Comparison of ENCODE assay signal across 1 cellular context in the genomic region with DNA sequence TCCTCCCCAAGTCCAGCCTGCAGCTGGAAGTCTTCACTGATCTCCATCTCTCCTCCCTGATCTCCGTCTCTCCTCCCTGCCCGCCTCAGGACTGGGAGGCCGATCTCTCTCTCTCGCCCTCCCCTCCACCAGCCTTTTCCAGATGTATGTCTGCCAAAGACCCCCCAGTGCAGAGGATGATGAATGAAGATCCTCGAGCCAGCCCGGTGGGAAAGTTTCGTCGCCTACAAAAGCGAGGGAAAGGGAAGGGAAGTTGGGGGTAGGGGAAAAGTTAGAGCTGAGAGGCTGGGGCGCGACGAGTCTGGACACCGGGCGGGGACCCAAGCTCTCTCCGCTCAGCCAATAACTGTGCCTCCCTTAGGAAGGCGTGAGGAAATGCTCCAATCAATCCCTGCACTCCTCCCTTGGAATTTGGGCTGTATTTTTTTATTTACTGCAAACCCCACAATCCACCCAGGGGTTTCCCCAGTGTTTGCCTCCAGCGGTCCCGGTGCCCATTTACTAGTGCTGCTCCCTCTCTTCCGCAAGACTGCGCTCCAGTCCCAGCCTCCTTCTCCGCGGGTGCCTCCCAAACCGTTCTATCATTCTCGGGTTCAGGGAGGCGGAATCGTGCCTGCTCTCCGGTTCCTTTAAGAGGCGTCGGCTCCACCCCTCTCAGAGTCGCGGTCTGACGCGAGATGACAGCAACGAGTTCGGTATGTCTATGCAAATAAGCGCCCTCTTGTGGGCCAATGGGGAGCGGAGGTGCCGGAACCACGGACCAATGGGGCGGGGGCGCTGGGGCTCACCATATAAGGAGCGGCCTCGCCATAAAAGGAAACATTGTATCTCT.
A peak's percentile ranks its signal among the peaks of the same experiment; 100 is the strongest.
TF ChIP-seq lines count a peak whose summit lies in the region.

A gene (plus strand): TSS at position 818 of the 832 bp plus-strand sequence. CDS start 388 bp downstream, outside the sequence.

TF ChIP-seq in HepG2, 621 proteins besides CTCF, POLR2A, EP300 and RAD21 (continued from another document and continues in another):
- TF ChIP-seq, protein P1, sequence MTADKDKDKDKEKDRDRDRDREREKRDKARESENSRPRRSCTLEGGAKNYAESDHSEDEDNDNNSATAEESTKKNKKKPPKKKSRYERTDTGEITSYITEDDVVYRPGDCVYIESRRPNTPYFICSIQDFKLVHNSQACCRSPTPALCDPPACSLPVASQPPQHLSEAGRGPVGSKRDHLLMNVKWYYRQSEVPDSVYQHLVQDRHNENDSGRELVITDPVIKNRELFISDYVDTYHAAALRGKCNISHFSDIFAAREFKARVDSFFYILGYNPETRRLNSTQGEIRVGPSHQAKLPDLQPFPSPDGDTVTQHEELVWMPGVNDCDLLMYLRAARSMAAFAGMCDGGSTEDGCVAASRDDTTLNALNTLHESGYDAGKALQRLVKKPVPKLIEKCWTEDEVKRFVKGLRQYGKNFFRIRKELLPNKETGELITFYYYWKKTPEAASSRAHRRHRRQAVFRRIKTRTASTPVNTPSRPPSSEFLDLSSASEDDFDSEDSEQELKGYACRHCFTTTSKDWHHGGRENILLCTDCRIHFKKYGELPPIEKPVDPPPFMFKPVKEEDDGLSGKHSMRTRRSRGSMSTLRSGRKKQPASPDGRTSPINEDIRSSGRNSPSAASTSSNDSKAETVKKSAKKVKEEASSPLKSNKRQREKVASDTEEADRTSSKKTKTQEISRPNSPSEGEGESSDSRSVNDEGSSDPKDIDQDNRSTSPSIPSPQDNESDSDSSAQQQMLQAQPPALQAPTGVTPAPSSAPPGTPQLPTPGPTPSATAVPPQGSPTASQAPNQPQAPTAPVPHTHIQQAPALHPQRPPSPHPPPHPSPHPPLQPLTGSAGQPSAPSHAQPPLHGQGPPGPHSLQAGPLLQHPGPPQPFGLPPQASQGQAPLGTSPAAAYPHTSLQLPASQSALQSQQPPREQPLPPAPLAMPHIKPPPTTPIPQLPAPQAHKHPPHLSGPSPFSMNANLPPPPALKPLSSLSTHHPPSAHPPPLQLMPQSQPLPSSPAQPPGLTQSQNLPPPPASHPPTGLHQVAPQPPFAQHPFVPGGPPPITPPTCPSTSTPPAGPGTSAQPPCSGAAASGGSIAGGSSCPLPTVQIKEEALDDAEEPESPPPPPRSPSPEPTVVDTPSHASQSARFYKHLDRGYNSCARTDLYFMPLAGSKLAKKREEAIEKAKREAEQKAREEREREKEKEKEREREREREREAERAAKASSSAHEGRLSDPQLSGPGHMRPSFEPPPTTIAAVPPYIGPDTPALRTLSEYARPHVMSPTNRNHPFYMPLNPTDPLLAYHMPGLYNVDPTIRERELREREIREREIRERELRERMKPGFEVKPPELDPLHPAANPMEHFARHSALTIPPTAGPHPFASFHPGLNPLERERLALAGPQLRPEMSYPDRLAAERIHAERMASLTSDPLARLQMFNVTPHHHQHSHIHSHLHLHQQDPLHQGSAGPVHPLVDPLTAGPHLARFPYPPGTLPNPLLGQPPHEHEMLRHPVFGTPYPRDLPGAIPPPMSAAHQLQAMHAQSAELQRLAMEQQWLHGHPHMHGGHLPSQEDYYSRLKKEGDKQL (CRISPR knock-in tag; IDR thresholded peaks at IDR 0.05; ENCODE audit: low read depth), result no peak
- TF ChIP-seq ATF1 (CRISPR knock-in tag; IDR thresholded peaks at IDR 0.05) (peak; percentile 70; the same call in 1 of the 2 replicates), ZNF441 (CRISPR knock-in tag; IDR thresholded peaks at IDR 0.05; ENCODE audit: borderline replicate concordance) (peak; percentile 97), ZNF567 (CRISPR knock-in tag; IDR thresholded peaks at IDR 0.05; ENCODE audit: borderline replicate concordance) (0 out of 2 replicates have a peak, but pooled peaks have one; percentile 87), NKX3-1 (CRISPR knock-in tag; IDR thresholded peaks at IDR 0.05) (0 out of 2 replicates have a peak, but pooled peaks have one; percentile 9), ZNF577 (CRISPR knock-in tag; IDR thresholded peaks at IDR 0.05; ENCODE audit: borderline replicate concordance, low read depth) (no peak), YY1 (IDR thresholded peaks at IDR 0.05; ENCODE audit: insufficient read depth, insufficient replicate concordance, low read depth, low read length) (no peak), DR1 (CRISPR knock-in tag; IDR thresholded peaks at IDR 0.05) (peak; percentile 75; the same call in 1 of the 2 replicates), SATB2 (CRISPR knock-in tag; IDR thresholded peaks at IDR 0.05) (0 out of 2 replicates have a peak, but pooled peaks have one; percentile 4), SNAPC2 (CRISPR knock-in tag; IDR thresholded peaks at IDR 0.05) (peak; percentile 79; the same call in 1 of the 2 replicates), CHD4 (IDR thresholded peaks at IDR 0.05; ENCODE audit: borderline replicate concordance, low read length) (peak; percentile 85; the same call in 1 of the 2 replicates), ZSCAN20 (CRISPR knock-in tag; IDR thresholded peaks at IDR 0.05; ENCODE audit: borderline replicate concordance) (no peak), MXD4 (CRISPR knock-in tag; IDR thresholded peaks at IDR 0.05) (0 out of 2 replicates have a peak, but pooled peaks have one; percentile 17), RBM39 (IDR thresholded peaks at IDR 0.05; ENCODE audit: low read depth, low read length, poor library complexity, severe bottlenecking) (peak; percentile 11), MEIS1 (CRISPR knock-in tag; IDR thresholded peaks at IDR 0.05; ENCODE audit: borderline replicate concordance) (peak; percentile 92), ZBTB21 (CRISPR knock-in tag; IDR thresholded peaks at IDR 0.05) (peak; percentile 51; the same call in 1 of the 2 replicates), RXRA (CRISPR knock-in tag; IDR thresholded peaks at IDR 0.05) (no peak), ZMYM4 (CRISPR knock-in tag; IDR thresholded peaks at IDR 0.05) (peak; percentile 96), NRL (CRISPR knock-in tag; IDR thresholded peaks at IDR 0.05; ENCODE audit: borderline replicate concordance) (peak; percentile 61; the same call in 1 of the 2 replicates), ZNF3 (CRISPR knock-in tag; IDR thresholded peaks at IDR 0.05) (0 out of 2 replicates have a peak, but pooled peaks have one; percentile 33), FOXJ3 (CRISPR knock-in tag; IDR thresholded peaks at IDR 0.05; ENCODE audit: borderline replicate concordance) (no peak), ZNF564 (CRISPR knock-in tag; IDR thresholded peaks at IDR 0.05) (0 out of 2 replicates have a peak, but pooled peaks have one; percentile 24), ZNF768 (CRISPR knock-in tag; IDR thresholded peaks at IDR 0.05) (no peak), SP1 (IDR thresholded peaks at IDR 0.05) (no peak), SP1 (CRISPR knock-in tag; IDR thresholded peaks at IDR 0.05) (peak; percentile 41; the same call in 1 of the 2 replicates), ARHGAP35 (CRISPR knock-in tag; IDR thresholded peaks at IDR 0.05; ENCODE audit: borderline replicate concordance) (0 out of 2 replicates have a peak, but pooled peaks have one; percentile 7), FOXA1 (IDR thresholded peaks at IDR 0.05) (no peak), FOXA1 (CRISPR knock-in tag; IDR thresholded peaks at IDR 0.05) (peak; percentile 62; the same call in 1 of the 2 replicates), MED8 (CRISPR knock-in tag; IDR thresholded peaks at IDR 0.05; ENCODE audit: insufficient replicate concordance) (peak; percentile 14), KDM5B (CRISPR knock-in tag; IDR thresholded peaks at IDR 0.05; ENCODE audit: borderline replicate concordance) (peak; percentile 72; the same call in 1 of the 2 replicates), REL (CRISPR knock-in tag; conservative IDR thresholded peaks at IDR 0.05) (peak; percentile 78), SP5 (CRISPR knock-in tag; IDR thresholded peaks at IDR 0.05; ENCODE audit: borderline replicate concordance, low read depth) (peak; percentile 66)
- TF ChIP-seq, protein P2, sequence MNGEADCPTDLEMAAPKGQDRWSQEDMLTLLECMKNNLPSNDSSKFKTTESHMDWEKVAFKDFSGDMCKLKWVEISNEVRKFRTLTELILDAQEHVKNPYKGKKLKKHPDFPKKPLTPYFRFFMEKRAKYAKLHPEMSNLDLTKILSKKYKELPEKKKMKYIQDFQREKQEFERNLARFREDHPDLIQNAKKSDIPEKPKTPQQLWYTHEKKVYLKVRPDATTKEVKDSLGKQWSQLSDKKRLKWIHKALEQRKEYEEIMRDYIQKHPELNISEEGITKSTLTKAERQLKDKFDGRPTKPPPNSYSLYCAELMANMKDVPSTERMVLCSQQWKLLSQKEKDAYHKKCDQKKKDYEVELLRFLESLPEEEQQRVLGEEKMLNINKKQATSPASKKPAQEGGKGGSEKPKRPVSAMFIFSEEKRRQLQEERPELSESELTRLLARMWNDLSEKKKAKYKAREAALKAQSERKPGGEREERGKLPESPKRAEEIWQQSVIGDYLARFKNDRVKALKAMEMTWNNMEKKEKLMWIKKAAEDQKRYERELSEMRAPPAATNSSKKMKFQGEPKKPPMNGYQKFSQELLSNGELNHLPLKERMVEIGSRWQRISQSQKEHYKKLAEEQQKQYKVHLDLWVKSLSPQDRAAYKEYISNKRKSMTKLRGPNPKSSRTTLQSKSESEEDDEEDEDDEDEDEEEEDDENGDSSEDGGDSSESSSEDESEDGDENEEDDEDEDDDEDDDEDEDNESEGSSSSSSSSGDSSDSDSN (CRISPR knock-in tag; IDR thresholded peaks at IDR 0.05), result peak; percentile 13; the same call in 1 of the 2 replicates
- TF ChIP-seq, protein P3, sequence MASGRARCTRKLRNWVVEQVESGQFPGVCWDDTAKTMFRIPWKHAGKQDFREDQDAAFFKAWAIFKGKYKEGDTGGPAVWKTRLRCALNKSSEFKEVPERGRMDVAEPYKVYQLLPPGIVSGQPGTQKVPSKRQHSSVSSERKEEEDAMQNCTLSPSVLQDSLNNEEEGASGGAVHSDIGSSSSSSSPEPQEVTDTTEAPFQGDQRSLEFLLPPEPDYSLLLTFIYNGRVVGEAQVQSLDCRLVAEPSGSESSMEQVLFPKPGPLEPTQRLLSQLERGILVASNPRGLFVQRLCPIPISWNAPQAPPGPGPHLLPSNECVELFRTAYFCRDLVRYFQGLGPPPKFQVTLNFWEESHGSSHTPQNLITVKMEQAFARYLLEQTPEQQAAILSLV (CRISPR knock-in tag; IDR thresholded peaks at IDR 0.05; ENCODE audit: borderline replicate concordance), result no peak
- TF ChIP-seq, protein P4, sequence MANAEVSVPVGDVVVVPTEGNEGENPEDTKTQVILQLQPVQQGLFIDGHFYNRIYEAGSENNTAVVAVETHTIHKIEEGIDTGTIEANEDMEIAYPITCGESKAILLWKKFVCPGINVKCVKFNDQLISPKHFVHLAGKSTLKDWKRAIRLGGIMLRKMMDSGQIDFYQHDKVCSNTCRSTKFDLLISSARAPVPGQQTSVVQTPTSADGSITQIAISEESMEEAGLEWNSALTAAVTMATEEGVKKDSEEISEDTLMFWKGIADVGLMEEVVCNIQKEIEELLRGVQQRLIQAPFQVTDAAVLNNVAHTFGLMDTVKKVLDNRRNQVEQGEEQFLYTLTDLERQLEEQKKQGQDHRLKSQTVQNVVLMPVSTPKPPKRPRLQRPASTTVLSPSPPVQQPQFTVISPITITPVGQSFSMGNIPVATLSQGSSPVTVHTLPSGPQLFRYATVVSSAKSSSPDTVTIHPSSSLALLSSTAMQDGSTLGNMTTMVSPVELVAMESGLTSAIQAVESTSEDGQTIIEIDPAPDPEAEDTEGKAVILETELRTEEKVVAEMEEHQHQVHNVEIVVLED (CRISPR knock-in tag; IDR thresholded peaks at IDR 0.05; ENCODE audit: borderline replicate concordance), result peak; percentile 56; the same call in 1 of the 2 replicates
- TF ChIP-seq, protein P5, sequence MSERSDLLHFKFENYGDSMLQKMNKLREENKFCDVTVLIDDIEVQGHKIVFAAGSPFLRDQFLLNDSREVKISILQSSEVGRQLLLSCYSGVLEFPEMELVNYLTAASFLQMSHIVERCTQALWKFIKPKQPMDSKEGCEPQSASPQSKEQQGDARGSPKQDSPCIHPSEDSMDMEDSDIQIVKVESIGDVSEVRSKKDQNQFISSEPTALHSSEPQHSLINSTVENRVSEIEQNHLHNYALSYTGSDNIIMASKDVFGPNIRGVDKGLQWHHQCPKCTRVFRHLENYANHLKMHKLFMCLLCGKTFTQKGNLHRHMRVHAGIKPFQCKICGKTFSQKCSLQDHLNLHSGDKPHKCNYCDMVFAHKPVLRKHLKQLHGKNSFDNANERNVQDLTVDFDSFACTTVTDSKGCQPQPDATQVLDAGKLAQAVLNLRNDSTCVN (CRISPR knock-in tag; IDR thresholded peaks at IDR 0.05; ENCODE audit: borderline replicate concordance), result no peak; the same call in 1 of the 2 replicates
- TF ChIP-seq, protein P6, sequence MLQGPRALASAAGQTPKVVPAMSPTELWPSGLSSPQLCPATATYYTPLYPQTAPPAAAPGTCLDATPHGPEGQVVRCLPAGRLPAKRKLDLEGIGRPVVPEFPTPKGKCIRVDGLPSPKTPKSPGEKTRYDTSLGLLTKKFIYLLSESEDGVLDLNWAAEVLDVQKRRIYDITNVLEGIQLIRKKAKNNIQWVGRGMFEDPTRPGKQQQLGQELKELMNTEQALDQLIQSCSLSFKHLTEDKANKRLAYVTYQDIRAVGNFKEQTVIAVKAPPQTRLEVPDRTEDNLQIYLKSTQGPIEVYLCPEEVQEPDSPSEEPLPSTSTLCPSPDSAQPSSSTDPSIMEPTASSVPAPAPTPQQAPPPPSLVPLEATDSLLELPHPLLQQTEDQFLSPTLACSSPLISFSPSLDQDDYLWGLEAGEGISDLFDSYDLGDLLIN (CRISPR knock-in tag; IDR thresholded peaks at IDR 0.05; ENCODE audit: borderline replicate concordance), result no peak
- TF ChIP-seq, protein P7, sequence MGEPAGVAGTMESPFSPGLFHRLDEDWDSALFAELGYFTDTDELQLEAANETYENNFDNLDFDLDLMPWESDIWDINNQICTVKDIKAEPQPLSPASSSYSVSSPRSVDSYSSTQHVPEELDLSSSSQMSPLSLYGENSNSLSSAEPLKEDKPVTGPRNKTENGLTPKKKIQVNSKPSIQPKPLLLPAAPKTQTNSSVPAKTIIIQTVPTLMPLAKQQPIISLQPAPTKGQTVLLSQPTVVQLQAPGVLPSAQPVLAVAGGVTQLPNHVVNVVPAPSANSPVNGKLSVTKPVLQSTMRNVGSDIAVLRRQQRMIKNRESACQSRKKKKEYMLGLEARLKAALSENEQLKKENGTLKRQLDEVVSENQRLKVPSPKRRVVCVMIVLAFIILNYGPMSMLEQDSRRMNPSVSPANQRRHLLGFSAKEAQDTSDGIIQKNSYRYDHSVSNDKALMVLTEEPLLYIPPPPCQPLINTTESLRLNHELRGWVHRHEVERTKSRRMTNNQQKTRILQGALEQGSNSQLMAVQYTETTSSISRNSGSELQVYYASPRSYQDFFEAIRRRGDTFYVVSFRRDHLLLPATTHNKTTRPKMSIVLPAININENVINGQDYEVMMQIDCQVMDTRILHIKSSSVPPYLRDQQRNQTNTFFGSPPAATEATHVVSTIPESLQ (CRISPR knock-in tag; conservative IDR thresholded peaks at IDR 0.05), result no peak
- TF ChIP-seq, protein P8, sequence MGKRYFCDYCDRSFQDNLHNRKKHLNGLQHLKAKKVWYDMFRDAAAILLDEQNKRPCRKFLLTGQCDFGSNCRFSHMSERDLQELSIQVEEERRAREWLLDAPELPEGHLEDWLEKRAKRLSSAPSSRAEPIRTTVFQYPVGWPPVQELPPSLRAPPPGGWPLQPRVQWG (CRISPR knock-in tag; IDR thresholded peaks at IDR 0.05; ENCODE audit: borderline replicate concordance, low read depth), result no peak
- TF ChIP-seq, protein P9, sequence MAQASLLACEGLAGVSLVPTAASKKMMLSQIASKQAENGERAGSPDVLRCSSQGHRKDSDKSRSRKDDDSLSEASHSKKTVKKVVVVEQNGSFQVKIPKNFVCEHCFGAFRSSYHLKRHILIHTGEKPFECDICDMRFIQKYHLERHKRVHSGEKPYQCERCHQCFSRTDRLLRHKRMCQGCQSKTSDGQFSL (CRISPR knock-in tag; IDR thresholded peaks at IDR 0.05), result no peak
